Comparison of ENCODE assay signal across 9 cellular contexts in the genomic region with DNA sequence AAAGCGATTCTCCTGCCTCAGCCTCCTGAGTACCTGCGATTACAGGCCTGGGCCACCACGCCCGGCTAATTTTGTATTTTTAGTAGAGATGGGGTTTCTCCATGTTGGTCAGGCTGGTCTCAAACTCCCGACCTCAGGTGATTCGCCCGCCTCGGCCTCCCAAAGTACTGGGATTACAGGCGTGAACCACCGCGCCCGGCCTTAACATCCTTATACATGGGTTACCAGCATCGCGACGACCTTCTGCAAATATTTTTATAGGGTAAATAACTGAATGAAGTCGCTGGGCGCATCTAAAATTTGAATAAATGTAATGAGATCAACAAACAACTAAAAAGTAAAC. TPM values are rescaled to one million over a fixed set of nuclear protein-coding genes. Genes with fewer than 3 reads are reported as not detected.
DNase-seq lines count a peak whose midpoint lies in the region; ATAC-seq and TF ChIP-seq lines count a peak whose summit lies in the region.
"Not testable (repeated sequence)": the region's sequence is repeated elsewhere in the genome, so short reads cannot be mapped to it uniquely, and the experiment has no call there.
"Had no signal": no experiment of that assay in that cellular context is flagged by ENCODE, and none has a peak within 500 bp of the region (broad histone marks: within the 10 kb centered on the region; RNA-seq: fewer than 3 reads in every experiment).

No MANE protein-coding gene starts in this region.

- H3K27ac Mint-ChIP-seq in activated CD4-positive, alpha-beta T cell treated with anti-CD3 and anti-CD28 coated beads for 36 hours: peak overlapping the region; percentile 87
- peak overlapping the region; percentile 86 for H3K27ac Mint-ChIP-seq in progenitor cell of endocrine pancreas

- peaks cover 10 to 20% (median 18%) of the 10 kb centered on the region in 4 donors for H3K4me1 ChIP-seq in esophagus muscularis mucosa
- H3K4me1 ChIP-seq in lung (ENCODE audit: control insufficient read depth in 2 of 2, insufficient read depth in 2 of 2, low read length in 2 of 2): not testable (repeated sequence)
- H3K4me1 ChIP-seq in thoracic aorta (ENCODE audit: control insufficient read depth in 1 of 2, low read depth in 2 of 2): peaks cover 0 to 28% of the 10 kb centered on the region in 2 donors

- intact Hi-C loops in activated CD4-positive, alpha-beta T cell treated with anti-CD3 and anti-CD28 coated beads for 36 hours (cut with DNase I, micrococcal nuclease): loop anchor here (1.0 to 10.0 kb wide), 13 partner anchors 14 to 1016 kb away; partner anchors contain the start of genes GLRX (in 2 of the 2), ARSK (in 1 of the 2), CAST (in 1 of the 2) and GPR150 (in 1 of the 2)
- intact Hi-C loops in esophagus muscularis mucosa (cut with DNase I): loop anchor here (5.0 to 10.0 kb wide), 2 partner anchors 86 to 689 kb away; partner anchors contain the start of gene RHOBTB3

- WGBS in esophagus muscularis mucosa: 90% methylated on average over 17 of the region's 17 CpGs
- WGBS in lung, 2 donors: 85 to 91% methylated on average over 17 of the region's 17 CpGs

- H3K9me3 ChIP-seq in KOPT-K1 (ENCODE audit: insufficient read depth, low read length, poor library complexity, severe bottlenecking); esophagus muscularis mucosa; lung (ENCODE audit: control insufficient read depth in 2 of 2, insufficient read depth in 1 of 2, low read length in 1 of 2); thoracic aorta: not testable (repeated sequence)

- peak overlapping the region; percentile 55 for H3K4me3 ChIP-seq in astrocyte of the spinal cord (ENCODE audit: low read depth, low read length)
- peak overlapping the region; percentile 56 to 70 (median 64) for H3K4me3 ChIP-seq in esophagus muscularis mucosa
- not testable (repeated sequence) for H3K4me3 ChIP-seq in lung
- H3K4me3 ChIP-seq in thoracic aorta: peak overlapping the region; percentile 85

- H3K27ac ChIP-seq in C4-2B (peak overlapping the region; percentile 30), KOPT-K1 (ENCODE audit: low read depth, low read length, poor library complexity, severe bottlenecking) (peak overlapping the region; percentile 95), esophagus muscularis mucosa (replicated peaks in 1 of 4) (peak overlapping the region; percentile 93 to 97 (median 96)), lung (ENCODE audit: low read depth in 1 of 2, low read length in 1 of 2) (peak overlapping the region; percentile 72 to 93), thoracic aorta (peak overlapping the region; percentile 91 to 93)

- H3K36me3 ChIP-seq in KOPT-K1 (ENCODE audit: insufficient read depth, low read length); esophagus muscularis mucosa; lung (ENCODE audit: control insufficient read depth in 2 of 2, insufficient read depth in 2 of 2, low read length in 2 of 2); thoracic aorta: not testable (repeated sequence)

- POLR2A ChIA-PET in activated CD4-positive, alpha-beta T cell treated with anti-CD3 and anti-CD28 coated beads for 36 hours (lab: Charles Lee): interaction anchor here (0.7 to 1.4 kb wide), 6 partner anchors 14 to 1016 kb away, joined by 3 to 5 read pairs (median 4); partner anchors contain the start of genes ARSK, CAST, RHOBTB3 and SKIC3

- CTCF ChIA-PET in activated CD4-positive, alpha-beta T cell treated with anti-CD3 and anti-CD28 coated beads for 36 hours (lab: Charles Lee): interaction anchor here (0.7 to 5.9 kb wide), 11 partner anchors 9 to 483 kb away, joined by 3 to 39 read pairs (median 3); no protein-coding TSS in a partner anchor

- TF ChIP-seq POLR2A in esophagus muscularis mucosa (IDR thresholded peaks at IDR 0.05; ENCODE audit: low read depth): not testable (repeated sequence)

- not testable (repeated sequence) for H3K27me3 Mint-ChIP-seq in activated CD4-positive, alpha-beta T cell treated with anti-CD3 and anti-CD28 coated beads for 36 hours; progenitor cell of endocrine pancreas

- peak overlapping the region; percentile 79 for H3K4me3 Mint-ChIP-seq in activated CD4-positive, alpha-beta T cell treated with anti-CD3 and anti-CD28 coated beads for 36 hours
- peak overlapping the region; percentile 78 for H3K4me3 Mint-ChIP-seq in progenitor cell of endocrine pancreas (ENCODE audit: low read depth)

- H3K36me3 Mint-ChIP-seq in activated CD4-positive, alpha-beta T cell treated with anti-CD3 and anti-CD28 coated beads for 36 hours (ENCODE audit: low read depth); progenitor cell of endocrine pancreas (ENCODE audit: insufficient read depth): not testable (repeated sequence)

- ATAC-seq in activated CD4-positive, alpha-beta T cell treated with anti-CD3 and anti-CD28 coated beads for 36 hours; lung (ENCODE audit: insufficient read depth, low FRiP score); thoracic aorta (ENCODE audit: insufficient number of reproducible peaks, low FRiP score, low read depth): not testable (repeated sequence)

- in situ Hi-C loops in astrocyte of the spinal cord (cut with HindIII; ENCODE audit: low sequenced_read_pairs): not testable (repeated sequence)

- peak; percentile 8 for DNase-seq in activated CD4-positive, alpha-beta T cell treated with anti-CD3 and anti-CD28 coated beads for 36 hours
- DNase-seq in astrocyte of the spinal cord (ENCODE audit: low read depth, low spot score); esophagus muscularis mucosa (ENCODE audit: extremely low spot score); lung (ENCODE audit: low spot score); progenitor cell of endocrine pancreas (ENCODE audit: low spot score, unreplicated experiment); thoracic aorta (ENCODE audit: low spot score): not testable (repeated sequence)

- not testable (repeated sequence) for TF ChIP-seq EP300 in esophagus muscularis mucosa (IDR thresholded peaks at IDR 0.05)

- H3K4me1 Mint-ChIP-seq in activated CD4-positive, alpha-beta T cell treated with anti-CD3 and anti-CD28 coated beads for 36 hours: peaks cover 42% of the 10 kb centered on the region
- not testable (repeated sequence) for H3K4me1 Mint-ChIP-seq in progenitor cell of endocrine pancreas (ENCODE audit: low read depth)

- not testable (repeated sequence) for TF ChIP-seq CTCF in C4-2B (conservative IDR thresholded peaks at IDR 0.05); astrocyte of the spinal cord (IDR thresholded peaks at IDR 0.05; ENCODE audit: low read depth, low read length); esophagus muscularis mucosa (IDR thresholded peaks at IDR 0.05); lung (IDR thresholded peaks at IDR 0.05; ENCODE audit: control extremely low read depth, extremely low read depth); progenitor cell of endocrine pancreas (IDR thresholded peaks at IDR 0.05; ENCODE audit: unreplicated experiment); thoracic aorta (IDR thresholded peaks at IDR 0.05)

- H3K9me3 Mint-ChIP-seq in activated CD4-positive, alpha-beta T cell treated with anti-CD3 and anti-CD28 coated beads for 36 hours (ENCODE audit: low read depth); progenitor cell of endocrine pancreas (ENCODE audit: low read depth): not testable (repeated sequence)

- not testable (repeated sequence) for H3K27me3 ChIP-seq in esophagus muscularis mucosa; lung (ENCODE audit: control insufficient read depth, insufficient read depth); thoracic aorta (replicated peaks; ENCODE audit: insufficient read depth)

RNA-seq across cellular contexts. Expression of gene RFESD, which starts 0.4 kb away (rescaled TPM):
- 1 to 10 TPM; 4.1 to 9.2 TPM for total RNA-seq in activated CD4-positive, alpha-beta T cell treated with anti-CD3 and anti-CD28 coated beads for 36 hours
- 1 to 10 TPM in 1 of 4 donors, under 1 TPM in 3; 0.63 to 1.7 (median 0.84) TPM for total RNA-seq in esophagus muscularis mucosa
- 1 to 10 TPM; 3.8 to 6.4 TPM for total RNA-seq in lung
- polyA plus RNA-seq in lung: 1 to 10 TPM; 2.6 to 3.4 TPM
- total RNA-seq in progenitor cell of endocrine pancreas: 2.9 and 4.2 TPM in 2 replicates
- 10 to 100 TPM in 1 of 2 donors, under 1 TPM in 1; 0.85 to 11.1 TPM for total RNA-seq in thoracic aorta

RNA-seq across cellular contexts. Expression of gene GPR150, which starts 26.3 kb away (rescaled TPM):
- total RNA-seq in activated CD4-positive, alpha-beta T cell treated with anti-CD3 and anti-CD28 coated beads for 36 hours: under 1 TPM; 0.37 to 0.46 TPM
- 1 to 10 TPM in 1 of 4 donors, under 1 TPM in 2, not detected in 1; 0.42 to 1.1 (median 0.92) TPM for total RNA-seq in esophagus muscularis mucosa
- total RNA-seq in lung: under 1 TPM; 0.28 to 0.34 TPM
- polyA plus RNA-seq in lung: under 1 TPM; 0.08 to 0.26 TPM
- total RNA-seq in progenitor cell of endocrine pancreas: not detected in 2 replicates
- 1 to 10 TPM in 1 of 2 donors, not detected in 1; 1.1 TPM for total RNA-seq in thoracic aorta
- total RNA-seq: H4 had no signal

RNA-seq across cellular contexts. Expression of gene SPATA9, which starts 36.6 kb away (rescaled TPM):
- total RNA-seq in activated CD4-positive, alpha-beta T cell treated with anti-CD3 and anti-CD28 coated beads for 36 hours: not detected
- total RNA-seq in esophagus muscularis mucosa (not detected), lung (under 1 TPM in 1 of 2 donors, not detected in 1; 0.40 TPM), progenitor cell of endocrine pancreas (0.82 TPM in 1 of 2 replicates, not detected in the other), thoracic aorta (under 1 TPM in 1 of 2 donors, not detected in 1; 0.35 TPM)
- under 1 TPM; 0.31 to 0.77 TPM for polyA plus RNA-seq in lung

Comparison
In these comparisons a context has a peak if more than half of its experiments do, and no peak if none do; other contexts are left out.
1. H3K27ac ChIP-seq: peak in every context shown above with its lines; median percentile 96 in esophagus muscularis mucosa; 95 in KOPT-K1; 92 in thoracic aorta; 82 in lung; 30 in C4-2B.